In the genomic region with DNA sequence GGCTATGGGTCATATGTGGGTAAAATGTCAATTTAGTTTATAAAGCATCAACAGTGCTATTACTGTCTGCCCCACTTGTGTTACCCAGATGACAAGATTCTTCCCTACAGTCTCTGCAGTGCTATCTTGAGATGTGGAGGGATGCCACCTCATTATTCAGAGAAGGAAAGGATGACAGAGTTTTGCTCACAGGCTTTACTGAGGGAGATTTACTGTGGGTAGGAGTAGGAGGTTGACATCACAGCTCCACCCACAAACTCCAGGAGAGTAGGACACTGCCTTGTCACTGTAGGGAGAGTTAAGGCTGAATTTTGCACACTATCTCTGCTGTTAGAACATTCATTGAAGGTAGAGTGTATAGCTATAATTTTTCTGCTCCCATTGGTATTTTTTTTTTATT, we compare ENCODE assay signal across 20 cellular contexts.
DNase-seq lines count a peak whose midpoint lies in the region; ATAC-seq and TF ChIP-seq lines count a peak whose summit lies in the region.
"Had no signal": no experiment of that assay in that cellular context is flagged by ENCODE, and none has a peak within 500 bp of the region (broad histone marks: within the 10 kb centered on the region; RNA-seq: fewer than 3 reads in every experiment).

No MANE protein-coding gene starts in this region.

- no peak overlapping the region for H3K27ac ChIP-seq in prostate gland
- H3K27ac ChIP-seq: BLaER1 had no signal

- no peak overlapping the region for H3K4me3 ChIP-seq in prostate gland
- H3K4me3 ChIP-seq: BLaER1 had no signal

- H3K4me3 Mint-ChIP-seq in activated naive CD4-positive, alpha-beta T cell treated with anti-CD3 and anti-CD28 coated beads, Interleukin-2, amount 10 ng/mL, durations not matched to agents 7 days and 5 days: no peak overlapping the region
- H3K4me3 Mint-ChIP-seq: CD14-positive monocyte; CD4-positive, alpha-beta memory T cell; CD4-positive, CD25-positive, alpha-beta regulatory T cell; CD8-positive, alpha-beta memory T cell had no signal

- H3K36me3 ChIP-seq in prostate gland: no peaks in the 10 kb centered on the region
- H3K36me3 ChIP-seq: BE2C, BLaER1 had no signal

- no peak overlapping the region for H3K27ac Mint-ChIP-seq in activated naive CD4-positive, alpha-beta T cell treated with anti-CD3 and anti-CD28 coated beads, Interleukin-2, amount 10 ng/mL, durations not matched to agents 7 days and 5 days
- H3K27ac Mint-ChIP-seq: CD14-positive monocyte; CD4-positive, alpha-beta memory T cell; CD4-positive, CD25-positive, alpha-beta regulatory T cell; CD8-positive, alpha-beta memory T cell had no signal

- TF ChIP-seq POLR2A in prostate gland (IDR thresholded peaks at IDR 0.05): no peak

- no peaks in the 10 kb centered on the region for H3K27me3 Mint-ChIP-seq in activated naive CD4-positive, alpha-beta T cell treated with anti-CD3 and anti-CD28 coated beads, Interleukin-2, amount 10 ng/mL, durations not matched to agents 7 days and 5 days
- H3K27me3 Mint-ChIP-seq: CD4-positive, alpha-beta memory T cell; CD4-positive, CD25-positive, alpha-beta regulatory T cell; CD8-positive, alpha-beta memory T cell had no signal

- H3K4me1 ChIP-seq in prostate gland (replicated peaks): no peaks in the 10 kb centered on the region
- H3K4me1 ChIP-seq: BE2C, BLaER1 had no signal

- DNase-seq in inferior parietal cortex (ENCODE audit: extremely low spot score): peak; percentile 48
- DNase-seq in middle frontal gyrus (ENCODE audit: extremely low spot score, low spot score): peak; percentile 18
- peak; percentile 27 for DNase-seq in putamen (ENCODE audit: low spot score)
- no peak for DNase-seq in DMS114 treated with DMSO at 0.1 percent for 48 hours (lab: John Stamatoyannopoulos, UW; ENCODE audit: unreplicated experiment)
- DNase-seq in activated naive CD4-positive, alpha-beta T cell treated with anti-CD3 and anti-CD28 coated beads, Interleukin-2, amount 10 ng/mL, durations not matched to agents 7 days and 5 days: no peak
- no peak for DNase-seq in prostate gland (ENCODE audit: low spot score)
- DNase-seq: 8988T; ACHN; BE2C; C1 segment of cervical spinal cord; CD4-positive, alpha-beta memory T cell; CD4-positive, CD25-positive, alpha-beta regulatory T cell; CD8-positive, alpha-beta memory T cell; COR-L47; DMS 273 treated with DMSO at 0.1 percent for 48 hours; DMS79 treated with DMSO at 0.1 percent for 48 hours; GF-D8 had no signal

- ATAC-seq in GM19023 (IDR thresholded peaks at IDR 0.05; ENCODE audit: unreplicated experiment): no peak

- H3K4me1 Mint-ChIP-seq in activated naive CD4-positive, alpha-beta T cell treated with anti-CD3 and anti-CD28 coated beads, Interleukin-2, amount 10 ng/mL, durations not matched to agents 7 days and 5 days: no peaks in the 10 kb centered on the region
- H3K4me1 Mint-ChIP-seq: CD14-positive monocyte; CD4-positive, alpha-beta memory T cell; CD4-positive, CD25-positive, alpha-beta regulatory T cell; CD8-positive, alpha-beta memory T cell had no signal

- intact Hi-C loops in prostate gland (cut with DNase I): no loop called here

- no peaks in the 10 kb centered on the region for H3K36me3 Mint-ChIP-seq in activated naive CD4-positive, alpha-beta T cell treated with anti-CD3 and anti-CD28 coated beads, Interleukin-2, amount 10 ng/mL, durations not matched to agents 7 days and 5 days
- H3K36me3 Mint-ChIP-seq: CD14-positive monocyte; CD4-positive, alpha-beta memory T cell; CD4-positive, CD25-positive, alpha-beta regulatory T cell; CD8-positive, alpha-beta memory T cell had no signal

- no peak for TF ChIP-seq CTCF in prostate gland (IDR thresholded peaks at IDR 0.05)

- no peaks in the 10 kb centered on the region for H3K27me3 ChIP-seq in prostate gland (replicated peaks; ENCODE audit: insufficient read depth)
- H3K27me3 ChIP-seq: BE2C, BLaER1 had no signal

- CTCF ChIA-PET in activated naive CD4-positive, alpha-beta T cell treated with anti-CD3 and anti-CD28 coated beads, Interleukin-2, amount 10 ng/mL, durations not matched to agents 7 days and 5 days (lab: Charles Lee): no interaction called here

- peaks cover 11% of the 10 kb centered on the region for H3K9me3 Mint-ChIP-seq in activated naive CD4-positive, alpha-beta T cell treated with anti-CD3 and anti-CD28 coated beads, Interleukin-2, amount 10 ng/mL, durations not matched to agents 7 days and 5 days

- no peaks in the 10 kb centered on the region for H3K9me3 ChIP-seq in prostate gland
- H3K9me3 ChIP-seq: BE2C, BLaER1 had no signal

Comparison
In these comparisons a context has a peak if more than half of its experiments do, and no peak if none do; other contexts are left out.
1. DNase-seq: peak in inferior parietal cortex (single experiment), middle frontal gyrus (single experiment) and putamen (single experiment); none in DMS114 treated with DMSO at 0.1 percent for 48 hours (single experiment), activated naive CD4-positive, alpha-beta T cell treated with anti-CD3 and anti-CD28 coated beads, Interleukin-2, amount 10 ng/mL, durations not matched to agents 7 days and 5 days (single experiment) and prostate gland (single experiment).